Comparison of ENCODE assay signal across 9 cellular contexts in the genomic region with DNA sequence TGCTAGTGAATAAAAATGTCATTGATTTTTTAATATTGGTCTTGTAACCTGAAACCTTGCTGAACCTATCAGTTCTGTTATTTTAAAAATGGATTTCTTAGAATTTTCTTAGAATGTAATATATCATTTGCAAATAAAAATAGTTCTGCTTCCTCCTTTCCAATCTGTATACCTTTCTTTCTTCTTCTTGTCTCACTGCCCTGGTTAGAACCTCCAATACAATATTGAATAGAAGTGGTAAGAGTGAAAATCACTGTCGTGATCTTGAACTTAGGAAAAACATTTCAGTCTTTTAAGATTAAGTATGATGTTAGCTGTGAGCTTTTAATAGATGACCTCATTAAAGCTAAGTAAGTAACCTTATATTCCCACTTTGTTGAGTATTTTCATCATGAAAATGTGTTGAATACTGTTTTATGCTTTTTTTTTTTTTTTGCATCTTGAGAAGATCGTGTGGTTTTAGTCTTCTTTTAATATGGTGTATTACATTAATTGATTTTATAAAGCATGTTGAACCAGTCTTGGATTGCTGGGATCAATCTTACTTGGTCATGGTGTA.
"Had no signal": no experiment of that assay in that cellular context is flagged by ENCODE, and none has a peak within 500 bp of the region (broad histone marks: within the 10 kb centered on the region; RNA-seq: fewer than 3 reads in every experiment).

No MANE protein-coding gene starts in this region.

- H3K4me2 ChIP-seq: KMS-11 had no signal

- H3K9ac ChIP-seq: GM23248, KMS-11 had no signal

- H3K4me3 ChIP-seq: GM23248 had no signal

- H2AFZ ChIP-seq: GM23248 had no signal

- DNase-seq: GM23248, GOT3, H7, HCEC 1CT, HFFc6, IMR-90, KBM-7 had no signal

- H3K27ac ChIP-seq: GM23248, HL-60, KMS-11 had no signal
